Comparison of ENCODE assay signal across 9 cellular contexts in the genomic region with DNA sequence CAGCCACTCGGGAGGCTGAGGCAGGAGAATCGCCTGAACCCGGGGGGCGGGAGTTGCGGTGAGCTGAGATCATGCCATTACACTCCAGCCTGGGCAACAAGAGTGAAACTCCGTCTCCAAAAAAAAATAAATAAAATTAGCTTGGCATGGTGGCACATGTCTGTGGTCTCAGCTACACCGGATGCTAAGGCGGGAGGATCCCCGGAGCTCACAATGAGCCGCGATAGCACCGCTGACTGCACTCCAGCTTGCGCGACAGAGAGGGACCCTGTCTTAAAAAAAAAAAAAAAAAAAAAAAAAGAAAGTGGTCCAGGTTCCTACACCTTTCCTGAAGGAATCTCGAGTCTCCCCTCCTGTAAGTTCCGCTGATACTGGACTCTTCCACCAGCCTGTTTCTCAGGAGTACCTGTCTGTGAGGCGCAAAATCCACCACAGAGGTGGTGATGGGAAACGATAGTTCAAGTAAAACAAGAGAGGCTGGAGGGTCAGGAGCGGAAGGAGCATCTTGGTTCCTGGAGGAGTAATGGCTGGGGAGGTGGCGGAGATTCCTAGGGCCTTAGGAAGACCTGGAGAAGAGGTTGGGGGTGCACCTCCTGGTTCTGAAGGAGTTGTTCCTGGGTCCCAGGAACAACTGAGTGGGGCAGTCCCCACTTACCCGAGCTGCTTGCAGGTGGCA. TPM values are rescaled to one million over a fixed set of nuclear protein-coding genes. Genes with fewer than 3 reads are reported as not detected.
DNase-seq lines count a peak whose midpoint lies in the region; ATAC-seq and TF ChIP-seq lines count a peak whose summit lies in the region.
"Had no signal": no experiment of that assay in that cellular context is flagged by ENCODE, and none has a peak within 500 bp of the region (broad histone marks: within the 10 kb centered on the region; RNA-seq: fewer than 3 reads in every experiment).

No MANE protein-coding gene starts in this region.

- H3K14ac ChIP-seq in mesenchymal stem cell (ENCODE audit: low read length in 2 of 2): no peak overlapping the region

- H2BK120ac ChIP-seq in mesenchymal stem cell (ENCODE audit: low read depth, low read length): no peak overlapping the region

- TF ChIP-seq CTCF in MCF 10A (IDR thresholded peaks at IDR 0.05; ENCODE audit: unreplicated experiment): no peak

- peaks cover 34% of the 10 kb centered on the region for H3K27me3 Mint-ChIP-seq in stimulated activated naive CD8-positive, alpha-beta T cell treated with anti-CD3 and anti-CD28 coated beads, Interleukin-15, Interleukin-2, amounts not matched to agents 100 ng/mL and 50 ng/mL, for 24 hours
- H3K27me3 Mint-ChIP-seq in MCF 10A (ENCODE audit: insufficient read depth, unreplicated experiment): no peaks in the 10 kb centered on the region

- peaks cover 30 to 62% of the 10 kb centered on the region in 2 experiments for H3K27me3 ChIP-seq in mesenchymal stem cell (ENCODE audit: control insufficient read depth in 1 of 2, insufficient read depth in 1 of 2, low read length in 2 of 2)

- no peak overlapping the region for H2AK5ac ChIP-seq in mesenchymal stem cell (ENCODE audit: low read length, severe bottlenecking)

- H3K4me1 ChIP-seq in mesenchymal stem cell (ENCODE audit: control insufficient read depth, insufficient read depth, low read depth, low read length): peaks cover 22% of the 10 kb centered on the region

- no peaks in the 10 kb centered on the region for H3K9me3 ChIP-seq in mesenchymal stem cell (ENCODE audit: control insufficient read depth, low read length)

- no peak overlapping the region for H4K91ac ChIP-seq in mesenchymal stem cell (ENCODE audit: low read length)

- H3K36me3 Mint-ChIP-seq in stimulated activated naive CD8-positive, alpha-beta T cell treated with anti-CD3 and anti-CD28 coated beads, Interleukin-15, Interleukin-2, amounts not matched to agents 100 ng/mL and 50 ng/mL, for 24 hours (ENCODE audit: low read depth): no peaks in the 10 kb centered on the region
- H3K36me3 Mint-ChIP-seq in MCF 10A (ENCODE audit: insufficient read depth, unreplicated experiment): peaks cover 14% of the 10 kb centered on the region

- peak overlapping the region; percentile 72 for H3K4me2 ChIP-seq in mesenchymal stem cell (ENCODE audit: low read length, poor library complexity, severe bottlenecking)

- H3K4ac ChIP-seq in mesenchymal stem cell (ENCODE audit: low read depth in 1 of 2, low read length in 2 of 2): no peak overlapping the region

- no peak overlapping the region for H3K27ac ChIP-seq in mesenchymal stem cell (ENCODE audit: low read length, poor library complexity, severe bottlenecking)

- no peak overlapping the region for H3K23ac ChIP-seq in mesenchymal stem cell (ENCODE audit: low read length in 2 of 2)

- intact Hi-C loops in MCF 10A (cut with micrococcal nuclease): no loop called here

- H3K36me3 ChIP-seq in mesenchymal stem cell (ENCODE audit: control insufficient read depth in 1 of 2, insufficient read depth in 2 of 2, low read depth in 1 of 2, low read length in 2 of 2): no peaks in the 10 kb centered on the region

- peak overlapping the region in 1 of 2 experiments; percentile 18 for H3K18ac ChIP-seq in mesenchymal stem cell (ENCODE audit: low read depth in 1 of 2, low read length in 2 of 2)

- POLR2A ChIA-PET in MCF 10A (lab: Yijun Ruan, JAX): interaction anchor here (1.2 to 1.5 kb wide), 2 partner anchors 13 to 31 kb away, joined by 4 to 10 read pairs; no protein-coding TSS in a partner anchor

- no peak overlapping the region for H3K4me3 ChIP-seq in mesenchymal stem cell (ENCODE audit: insufficient read depth in 1 of 2, low read depth in 1 of 2, low read length in 2 of 2)

- CTCF ChIA-PET in MCF 10A (lab: Yijun Ruan, JAX): interaction anchor here (1.7 kb wide), 1 partner anchor 12 kb away, joined by 9 read pairs; the partner anchor contains the start of gene RASIP1

- peak overlapping the region; percentile 73 for H3K4me3 Mint-ChIP-seq in stimulated activated naive CD8-positive, alpha-beta T cell treated with anti-CD3 and anti-CD28 coated beads, Interleukin-15, Interleukin-2, amounts not matched to agents 100 ng/mL and 50 ng/mL, for 24 hours
- H3K4me3 Mint-ChIP-seq in MCF 10A (ENCODE audit: unreplicated experiment): peak overlapping the region; percentile 77

- H3K4me1 Mint-ChIP-seq in stimulated activated naive CD8-positive, alpha-beta T cell treated with anti-CD3 and anti-CD28 coated beads, Interleukin-15, Interleukin-2, amounts not matched to agents 100 ng/mL and 50 ng/mL, for 24 hours (ENCODE audit: low read depth): peaks cover 14% of the 10 kb centered on the region
- peaks cover 29% of the 10 kb centered on the region for H3K4me1 Mint-ChIP-seq in MCF 10A (ENCODE audit: insufficient read depth, unreplicated experiment)

- H3K9me3 Mint-ChIP-seq in stimulated activated naive CD8-positive, alpha-beta T cell treated with anti-CD3 and anti-CD28 coated beads, Interleukin-15, Interleukin-2, amounts not matched to agents 100 ng/mL and 50 ng/mL, for 24 hours: no peaks in the 10 kb centered on the region
- H3K9me3 Mint-ChIP-seq in MCF 10A (ENCODE audit: unreplicated experiment): no peaks in the 10 kb centered on the region

- H2AFZ ChIP-seq in mesenchymal stem cell (ENCODE audit: low read depth, low read length): peak overlapping the region; percentile 3

- H3K9ac ChIP-seq in mesenchymal stem cell (ENCODE audit: low read length): no peak overlapping the region

- H3K27ac Mint-ChIP-seq in stimulated activated naive CD8-positive, alpha-beta T cell treated with anti-CD3 and anti-CD28 coated beads, Interleukin-15, Interleukin-2, amounts not matched to agents 100 ng/mL and 50 ng/mL, for 24 hours: no peak overlapping the region
- H3K27ac Mint-ChIP-seq in MCF 10A (ENCODE audit: low read depth, unreplicated experiment): peak overlapping the region; percentile 17

- DNase-seq in stimulated activated naive CD8-positive, alpha-beta T cell treated with anti-CD3 and anti-CD28 coated beads, Interleukin-15, Interleukin-2, amounts not matched to agents 100 U/mL and 50 U/mL, for 24 hours: no peak
- DNase-seq in MCF 10A (ENCODE audit: unreplicated experiment) (no peak), mesenchymal stem cell (no peak), GOT3 (lab: John Stamatoyannopoulos, UW) (no peak), medulla oblongata (ENCODE audit: extremely low spot score) (no peak)
- DNase-seq in activated effector memory CD4-positive, alpha-beta T cell treated with Interleukin-2 at 50 U/mL for 16 hours: no peak
- DNase-seq: KG1 had no signal

- WGBS in mesenchymal stem cell: 34% methylated on average over 21 of the region's 21 CpGs

- H2BK15ac ChIP-seq in mesenchymal stem cell (ENCODE audit: low read depth, poor library complexity, severe bottlenecking): no peak overlapping the region

- peak overlapping the region in 1 of 2 experiments; percentile 21 for H2BK12ac ChIP-seq in mesenchymal stem cell (ENCODE audit: low read length in 2 of 2)

- H3K79me1 ChIP-seq in mesenchymal stem cell (replicated peaks; ENCODE audit: low read length, poor library complexity, severe bottlenecking): no peaks in the 10 kb centered on the region

- H2BK5ac ChIP-seq in mesenchymal stem cell (ENCODE audit: low read depth, low read length, poor library complexity, severe bottlenecking): no peak overlapping the region

- BruUV-seq in MCF 10A (replicated peaks; lab: Mats Ljungman, UMichigan): TSS peak; percentile 43

- H4K8ac ChIP-seq in mesenchymal stem cell (ENCODE audit: low read length): peak overlapping the region; percentile 55

- no peak for ATAC-seq in stimulated activated naive CD8-positive, alpha-beta T cell treated with anti-CD3 and anti-CD28 coated beads, Interleukin-15, Interleukin-2, amounts not matched to agents 100 U/mL and 50 U/mL, for 24 hours
- no peak for ATAC-seq in GM18909 (IDR thresholded peaks at IDR 0.05; ENCODE audit: poor library complexity, unreplicated experiment)

RNA-seq across cellular contexts. Expression of gene FUT1, which starts 0.5 kb away (rescaled TPM):
- total RNA-seq in MCF 10A (2022): 10.5 and 14.7 TPM in 2 replicates
- 0.12 TPM for polyA plus RNA-seq in mesenchymal stem cell (2013, experiment 1 of 2)
- polyA plus RNA-seq in mesenchymal stem cell (2013, experiment 2 of 2): 0.10 TPM

RNA-seq across cellular contexts. Expression of gene FGF21, which starts 3.4 kb away (rescaled TPM):
- 0.49 and 0.93 TPM in 2 replicates for total RNA-seq in MCF 10A (2022)
- polyA plus RNA-seq in mesenchymal stem cell (2013, experiment 1 of 2): not detected
- not detected for polyA plus RNA-seq in mesenchymal stem cell (2013, experiment 2 of 2)

RNA-seq across cellular contexts. Expression of gene IZUMO1, which starts 5.3 kb away (rescaled TPM):
- total RNA-seq in MCF 10A (2022): 3.5 and 4.2 TPM in 2 replicates
- not detected for polyA plus RNA-seq in mesenchymal stem cell (2013, experiment 1 of 2)
- not detected for polyA plus RNA-seq in mesenchymal stem cell (2013, experiment 2 of 2)

RNA-seq across cellular contexts. Expression of gene RASIP1, which starts 11.6 kb away (rescaled TPM):
- 1.9 and 3.0 TPM in 2 replicates for total RNA-seq in MCF 10A (2022)
- 0.98 TPM for polyA plus RNA-seq in mesenchymal stem cell (2013, experiment 1 of 2)
- 1.00 TPM for polyA plus RNA-seq in mesenchymal stem cell (2013, experiment 2 of 2)

RNA-seq across cellular contexts. Expression of gene MAMSTR, which starts 32.4 kb away (rescaled TPM):
- 0.22 and 0.65 TPM in 2 replicates for total RNA-seq in MCF 10A (2022)
- 1.3 TPM for polyA plus RNA-seq in mesenchymal stem cell (2013, experiment 1 of 2)
- 0.99 TPM for polyA plus RNA-seq in mesenchymal stem cell (2013, experiment 2 of 2)
